20 cellular contexts compared by ENCODE assay signal in the genomic region with DNA sequence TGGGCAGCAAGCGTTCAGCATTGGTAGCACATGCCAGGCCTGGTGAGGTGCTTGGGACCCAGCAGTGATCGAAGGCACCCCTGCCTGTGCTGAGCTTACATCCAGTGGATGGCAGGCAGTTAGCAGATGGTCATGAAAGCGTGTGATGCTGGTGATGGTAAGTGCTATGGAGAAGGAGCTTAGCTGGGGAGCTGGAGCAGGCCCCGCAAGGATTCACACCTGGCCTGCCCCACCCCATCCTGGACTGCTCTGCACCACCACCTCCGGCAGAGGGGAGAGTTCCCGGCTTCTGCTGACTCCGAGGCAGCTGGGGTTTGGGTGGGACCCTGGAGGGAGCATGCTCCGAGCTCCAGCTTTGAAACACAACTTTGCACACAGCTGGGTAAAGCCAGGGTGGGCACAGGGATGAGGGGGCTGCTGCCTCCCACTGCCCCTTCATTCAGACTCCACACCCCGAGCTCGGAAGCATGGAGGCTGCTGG. TPM values are rescaled to one million over a fixed set of nuclear protein-coding genes. Genes with fewer than 3 reads are reported as not detected.
DNase-seq lines count a peak whose midpoint lies in the region; ATAC-seq, FAIRE-seq and TF ChIP-seq lines count a peak whose summit lies in the region.
"Had no signal": no experiment of that assay in that cellular context is flagged by ENCODE, and none has a peak within 500 bp of the region (broad histone marks: within the 10 kb centered on the region; RNA-seq: fewer than 3 reads in every experiment).

No MANE protein-coding gene starts in this region.

- no peak overlapping the region for H3K4ac ChIP-seq in IMR-90 (ENCODE audit: low read depth, low read length)

- H3K9me3 ChIP-seq in IMR-90 (ENCODE audit: control insufficient read depth, insufficient read depth, low read length) (no peaks in the 10 kb centered on the region), kidney (ENCODE audit: control insufficient read depth in 1 of 2, low read length in 2 of 2) (no peaks in the 10 kb centered on the region), SK-N-SH (no peaks in the 10 kb centered on the region), small intestine (ENCODE audit: control insufficient read depth, low read depth) (no peaks in the 10 kb centered on the region)

- H3K56ac ChIP-seq in IMR-90 (ENCODE audit: extremely low read depth, insufficient read depth, low read length), result no peak overlapping the region

- H3K9me1 ChIP-seq in IMR-90 (ENCODE audit: insufficient read depth, low read length), result no peaks in the 10 kb centered on the region

- DNase-seq in IMR-90 (no peak), NCI-H524 (lab: John Stamatoyannopoulos, UW) (peak; percentile 31 to 90), kidney (peak; percentile 65), D721Med (ENCODE audit: insufficient read length, low spot score) (no peak), SK-N-SH (no peak), small intestine (no peak)
- DNase-seq: ACHN; CD4-positive, alpha-beta T cell; DMS79 treated with DMSO at 0.1 percent for 48 hours; GF-D8; HCEC 1CT; KBM-7 had no signal

- no peaks in the 10 kb centered on the region for H4K20me1 ChIP-seq in IMR-90 (ENCODE audit: insufficient read depth, low read length)
- no peaks in the 10 kb centered on the region for H4K20me1 ChIP-seq in SK-N-SH (ENCODE audit: insufficient read depth)

- no peak for TF ChIP-seq POLR2A in IMR-90 (IDR thresholded peaks at IDR 0.05; ENCODE audit: low read depth, low read length)

- H3K27ac ChIP-seq in IMR-90 (ENCODE audit: insufficient read depth, low read length), result no peak overlapping the region
- peak overlapping the region; percentile 10 for H3K27ac ChIP-seq in cingulate gyrus (ENCODE audit: low read depth, low read length)
- no peak overlapping the region for H3K27ac ChIP-seq in kidney (ENCODE audit: low read depth in 2 of 2, low read length in 2 of 2)
- no peak overlapping the region for H3K27ac ChIP-seq in SK-N-SH (ENCODE audit: low read depth in 2 of 2, low read length in 1 of 2)
- no peak overlapping the region for H3K27ac ChIP-seq in small intestine (ENCODE audit: low read depth in 1 of 2, low read length in 1 of 2)
- H3K27ac ChIP-seq: C4-2B had no signal

- no peak for TF ChIP-seq EP300 in SK-N-SH (IDR thresholded peaks at IDR 0.05; ENCODE audit: borderline replicate concordance in 1 of 2, low read depth in 1 of 2, low read length in 1 of 2)

- H3K4me3 ChIP-seq in IMR-90 (ENCODE audit: insufficient read depth, low read depth, low read length) (no peak overlapping the region), kidney (ENCODE audit: low read length in 2 of 2) (no peak overlapping the region), SK-N-SH (ENCODE audit: low read depth in 2 of 2, low read length in 1 of 2) (no peak overlapping the region), small intestine (ENCODE audit: low read depth in 1 of 2, low read length in 2 of 2) (no peak overlapping the region)

- no peak overlapping the region for H2AFZ ChIP-seq in IMR-90 (replicated peaks; ENCODE audit: low read length, poor library complexity)
- H2AFZ ChIP-seq in SK-N-SH (ENCODE audit: low read depth), result no peak overlapping the region

- no peaks in the 10 kb centered on the region for H3K79me2 ChIP-seq in SK-N-SH (ENCODE audit: insufficient read depth)

- no peak overlapping the region for H2BK120ac ChIP-seq in IMR-90 (ENCODE audit: low read depth, low read length)

- H3K79me1 ChIP-seq in IMR-90 (ENCODE audit: low read depth in 1 of 2, low read length in 2 of 2), result no peaks in the 10 kb centered on the region

- H3K36me3 ChIP-seq in IMR-90 (ENCODE audit: control insufficient read depth, insufficient read depth, low read length), result no peaks in the 10 kb centered on the region
- H3K36me3 ChIP-seq in kidney (ENCODE audit: control insufficient read depth in 1 of 2, insufficient read depth in 2 of 2, low read length in 2 of 2), result no peaks in the 10 kb centered on the region
- H3K36me3 ChIP-seq in SK-N-SH (replicated peaks in 1 of 2; ENCODE audit: control insufficient read depth in 1 of 2, insufficient read depth in 2 of 2, low read length in 1 of 2), result no peaks in the 10 kb centered on the region
- H3K36me3 ChIP-seq in small intestine (ENCODE audit: control insufficient read depth in 2 of 2, insufficient read depth in 2 of 2, low read length in 2 of 2), result no peaks in the 10 kb centered on the region

- peak overlapping the region; percentile 16 for H2AK9ac ChIP-seq in IMR-90 (replicated peaks; ENCODE audit: low read depth, low read length, poor library complexity)

- H3K9me2 ChIP-seq in SK-N-SH, result no peaks in the 10 kb centered on the region

- no peak overlapping the region for H2BK15ac ChIP-seq in IMR-90 (ENCODE audit: low read depth, low read length)

- no peak overlapping the region for H4K91ac ChIP-seq in IMR-90 (ENCODE audit: insufficient read depth, low read depth, low read length)

- intact Hi-C loops in IMR-90 (cut with micrococcal nuclease), result no loop called here
- intact Hi-C loops in kidney (cut with DNase I), result no loop called here

- ATAC-seq in IMR-90 (ENCODE audit: low read depth), result no peak
- no peak for ATAC-seq in GM21576 (IDR thresholded peaks at IDR 0.05; ENCODE audit: unreplicated experiment)

- H2BK20ac ChIP-seq in IMR-90 (ENCODE audit: low read depth, low read length), result no peak overlapping the region

- H2BK5ac ChIP-seq in IMR-90 (ENCODE audit: low read depth, low read length, poor library complexity, severe bottlenecking), result no peak overlapping the region

- in situ Hi-C loops in IMR-90 (cut with MboI; ENCODE audit: low sequenced_read_pairs), result no loop called here

- TF ChIP-seq CTCF in IMR-90 (conservative IDR thresholded peaks at IDR 0.05; ENCODE audit: low read depth, low read length) (no peak), kidney (IDR thresholded peaks at IDR 0.05; ENCODE audit: borderline replicate concordance, extremely low read depth, insufficient read depth) (no peak), D721Med (IDR thresholded peaks at IDR 0.05; ENCODE audit: insufficient read depth, missing control alignments) (no peak), SK-N-SH (IDR thresholded peaks at IDR 0.05) (no peak)

- FAIRE-seq in kidney (lab: Jason Lieb, UNC) (no peak), D721Med (lab: Jason Lieb, UNC) (no peak), small intestine (lab: Jason Lieb, UNC) (no peak)
- FAIRE-seq: A204.1, HTR-8/SVneo had no signal

- WGBS in IMR-90 (ENCODE audit: extremely low coverage in 2 of 2, insufficient read length in 1 of 2), 2 experiments, result 28% methylated on average over 2 of the region's 10 CpGs; no CpG with 5 or more reads in 1 of the 2 experiments
- WGBS in SK-N-SH (ENCODE audit: low lambda C conversion rate), result 54% methylated on average over 2 of the region's 10 CpGs
- 47 to 68% (median 67%) methylated on average over 9 to 10 of the region's 10 CpGs for WGBS in small intestine, 3 donors

- H3F3A ChIP-seq in SK-N-SH (replicated peaks; ENCODE audit: insufficient read depth), result no peaks in the 10 kb centered on the region

- no peak overlapping the region for H3K14ac ChIP-seq in IMR-90 (replicated peaks; ENCODE audit: low read depth, low read length)

- POLR2A ChIA-PET in IMR-90 (lab: Charles Lee; ENCODE audit: unreplicated experiment) (no interaction called here), SK-N-SH (lab: Yijun Ruan, JAX) (no interaction called here)

- no peaks in the 10 kb centered on the region for H3K4me1 ChIP-seq in IMR-90 (ENCODE audit: control insufficient read depth, insufficient read depth, low read length)
- H3K4me1 ChIP-seq in kidney (ENCODE audit: control insufficient read depth in 1 of 2, insufficient read depth in 1 of 2, low read depth in 1 of 2, low read length in 2 of 2), result no peaks in the 10 kb centered on the region
- H3K4me1 ChIP-seq in SK-N-SH (ENCODE audit: control insufficient read depth in 1 of 2, insufficient read depth in 2 of 2, low read depth in 1 of 2, low read length in 1 of 2), result no peaks in the 10 kb centered on the region; a peak in 1 of 4 replicates
- H3K4me1 ChIP-seq in small intestine (ENCODE audit: control insufficient read depth in 2 of 2, insufficient read depth in 1 of 2, low read depth in 1 of 2, low read length in 1 of 2), result no peaks in the 10 kb centered on the region

- H3K18ac ChIP-seq in IMR-90 (ENCODE audit: low read depth, low read length), result no peak overlapping the region

- no TSS peak for BruUV-seq in IMR-90 (replicated peaks; lab: Mats Ljungman, UMichigan)

- H3K23ac ChIP-seq in IMR-90 (ENCODE audit: low read depth, low read length), result no peak overlapping the region

- H4K5ac ChIP-seq in IMR-90 (ENCODE audit: low read depth, low read length), result no peak overlapping the region

- dilution Hi-C loops in IMR-90 (cut with HindIII; ENCODE audit: low sequenced_read_pairs, unreplicated experiment), result no loop called here

- no peak overlapping the region for H3K4me2 ChIP-seq in IMR-90 (ENCODE audit: low read depth, low read length)
- no peak overlapping the region for H3K4me2 ChIP-seq in SK-N-SH

- H3K27me3 ChIP-seq in IMR-90 (ENCODE audit: control insufficient read depth, insufficient read depth, low read length) (peaks cover 29% of the 10 kb centered on the region; the same call in 1 of the 2 replicates), SK-N-SH (ENCODE audit: insufficient read depth) (no peaks in the 10 kb centered on the region), small intestine (ENCODE audit: control insufficient read depth in 2 of 2, insufficient read depth in 2 of 2, low read length in 2 of 2) (peaks cover 0 to 12% of the 10 kb centered on the region in 2 donors)

- no peak overlapping the region for H4K8ac ChIP-seq in IMR-90 (ENCODE audit: low read depth in 2 of 2, low read length in 2 of 2)

- no peak overlapping the region for H3K9ac ChIP-seq in IMR-90 (ENCODE audit: low read depth, low read length)
- no peak overlapping the region for H3K9ac ChIP-seq in kidney (ENCODE audit: low read length in 2 of 2)
- no peak overlapping the region for H3K9ac ChIP-seq in SK-N-SH

- CTCF ChIA-PET in IMR-90 (lab: Yijun Ruan, JAX) (no interaction called here), SK-N-SH (lab: Yijun Ruan, JAX) (interaction anchor here (1.0 kb wide), 1 partner anchor 369 kb away, joined by 3 read pairs; no protein-coding TSS in a partner anchor)

- TF ChIP-seq RAD21 in IMR-90 (IDR thresholded peaks at IDR 0.05; ENCODE audit: low read length), result no peak
- no peak for TF ChIP-seq RAD21 in SK-N-SH (IDR thresholded peaks at IDR 0.05; ENCODE audit: low read length)

- H2AK5ac ChIP-seq in IMR-90 (ENCODE audit: low read depth, low read length), result no peak overlapping the region

TF ChIP-seq in IMR-90, 13 proteins besides CTCF, POLR2A, EP300 and RAD21 (continues in another document):
- no peak for TF ChIP-seq MAZ (IDR thresholded peaks at IDR 0.05; ENCODE audit: borderline replicate concordance, low read depth, low read length)

RNA-seq across cellular contexts. Expression of gene MPPED1, which starts 16.2 kb away (rescaled TPM):
- not detected in 2 replicates for total RNA-seq in IMR-90 (2012; rRNA removed)
- polyA plus RNA-seq in IMR-90 (2012; rRNA removed), result not detected in 2 replicates
- polyA plus RNA-seq in IMR-90 (2012; cell fraction: cytosol; rRNA removed), result not detected in 2 replicates
- not detected in 2 replicates for polyA plus RNA-seq in IMR-90 (2012; cell fraction: nucleus; rRNA removed; ENCODE audit: low replicate concordance)
- total RNA-seq in kidney, result not detected
- not detected for polyA plus RNA-seq in kidney (ENCODE audit: insufficient read depth, low read depth, low replicate concordance)
- 0.03 and 0.05 TPM in 2 replicates for polyA plus RNA-seq in SK-N-SH (2012; rRNA removed)
- polyA plus RNA-seq in SK-N-SH (2012; cell fraction: cytosol; rRNA removed), result 0.01 TPM in 1 of 2 replicates, not detected in the other
- polyA plus RNA-seq in SK-N-SH (2012; cell fraction: nucleus; rRNA removed), result 0.06 and 0.07 TPM in 2 replicates
- polyA plus RNA-seq in small intestine, result 1 to 10 TPM in 1 of 3 donors, under 1 TPM in 1, not detected in 1; 0.01 to 1.4 TPM
- total RNA-seq: CD4-positive, alpha-beta T cell; H4 had no signal
- polyA plus RNA-seq: BJ, IgD-negative memory B cell had no signal

Comparison
In these comparisons a context has a peak if more than half of its experiments do, and no peak if none do; other contexts are left out.
1. DNase-seq: peak in NCI-H524 (2 of 2) and kidney (single experiment); none in IMR-90 (single experiment), D721Med (single experiment), SK-N-SH (single experiment) and small intestine (single experiment).